In genomic region chr3:105137911-105138310, GRCh38 we compare ENCODE assay signal across 17 cellular contexts.
"Had no signal": no experiment of that assay in that cellular context is flagged by ENCODE, and none has a peak within 500 bp of the region (broad histone marks: within the 10 kb centered on the region; RNA-seq: fewer than 3 reads in every experiment).

No MANE protein-coding gene starts in this region.

- FAIRE-seq: keratinocyte had no signal

- H3K36me3 ChIP-seq: breast epithelium, gastrocnemius medialis, left lung, sigmoid colon, tibial nerve, vagina had no signal

- H3K4me3 ChIP-seq: breast epithelium, gastrocnemius medialis, left lung, psoas muscle, sigmoid colon, tibial nerve, vagina had no signal

- DNase-seq: activated B cell treated with CpG ODN at 0.5 μM for 24 hours; activated CD4-positive, alpha-beta T cell treated with anti-CD3 and anti-CD28 coated beads, Interleukin-2, amount 10 ng/mL, durations not matched to agents 7 days and 5 days; activated CD8-positive, alpha-beta memory T cell treated with anti-CD3 and anti-CD28 coated beads for 24 hours; activated naive CD8-positive, alpha-beta T cell treated with anti-CD3 and anti-CD28 coated beads, Interleukin-2, amount 10 ng/mL, durations not matched to agents 7 days and 5 days; cerebellar nuclear complex; effector memory CD4-positive, alpha-beta T cell; gastrocnemius medialis; left lung; psoas muscle; sigmoid colon; stimulated activated CD4-positive, alpha-beta T cell treated with anti-CD3 and anti-CD28 coated beads, Interleukin-1b, Interleukin-23, amount 100 ng/mL, for 48 hours; T-helper 2 cell had no signal

- H3K27me3 ChIP-seq: breast epithelium, gastrocnemius medialis, left lung, sigmoid colon, tibial nerve, vagina had no signal

- H3K27ac ChIP-seq: breast epithelium, gastrocnemius medialis, left lung, psoas muscle, sigmoid colon, tibial nerve, vagina had no signal

- ATAC-seq: gastrocnemius medialis; left lung; natural killer cell treated with Interleukin-12 subunit alpha and Interleukin-12 subunit beta and Interleukin-15 and Interleukin-18, amount 100 ng/mL, for 72 hours; psoas muscle had no signal

- H3K4me1 ChIP-seq: breast epithelium, gastrocnemius medialis, psoas muscle, sigmoid colon, vagina had no signal

- H3K9me3 ChIP-seq: breast epithelium, gastrocnemius medialis, left lung, psoas muscle, sigmoid colon, tibial nerve, vagina had no signal
